ENCODE assay signal across 8 cellular contexts in genomic region chr7:32495298-32496051, GRCh38. TPM values are rescaled to one million over a fixed set of nuclear protein-coding genes. Genes with fewer than 3 reads are reported as not detected.
A peak's percentile ranks its signal among the peaks of the same experiment; 100 is the strongest.
DNase-seq lines count a peak whose midpoint lies in the region; ATAC-seq, FAIRE-seq and TF ChIP-seq lines count a peak whose summit lies in the region.

AVL9 (plus strand) TSS chr7:32495489; CDS start chr7:32495710, 221 bp downstream.

- H3K27me3 Mint-ChIP-seq in WTC11 (ENCODE audit: low read depth), result no peaks in the 10 kb centered on the region; the same call in 1 of the 2 replicates

- H3K36me3 Mint-ChIP-seq in WTC11, result peaks cover 17% of the 10 kb centered on the region

- H3K27ac ChIP-seq in AG04450 (ENCODE audit: low read depth, low read length) (peak within 1 kb of the TSS; percentile 90), smooth muscle cell (ENCODE audit: low read depth) (peak within 1 kb of the TSS; percentile 94)

- FAIRE-seq in bronchial epithelial cell (lab: Jason Lieb, UNC), result no peak

- peak within 1 kb of the TSS; percentile 99 for H3K9ac ChIP-seq in smooth muscle cell (ENCODE audit: low read depth)

- H4K20me1 ChIP-seq in smooth muscle cell (ENCODE audit: low read depth), result peaks cover 19% of the 10 kb centered on the region

- H3K27me3 ChIP-seq in AG04450 (ENCODE audit: control insufficient read depth, insufficient read depth, low read length) (no peaks in the 10 kb centered on the region), bronchial epithelial cell (ENCODE audit: control insufficient read depth, insufficient read depth, low read length) (no peaks in the 10 kb centered on the region), smooth muscle cell (ENCODE audit: low read depth) (no peaks in the 10 kb centered on the region)

- no peaks in the 10 kb centered on the region for H3F3A ChIP-seq in smooth muscle cell (ENCODE audit: low read depth)

- TF ChIP-seq CTCF in AG04450 (IDR thresholded peaks at IDR 0.05; ENCODE audit: low read depth, low read length) (no peak), WTC11 (IDR thresholded peaks at IDR 0.05) (no peak), bronchial epithelial cell (IDR thresholded peaks at IDR 0.05; ENCODE audit: insufficient read depth, low read length, severe bottlenecking) (no peak), smooth muscle cell (IDR thresholded peaks at IDR 0.05; ENCODE audit: borderline replicate concordance, insufficient read depth, poor library complexity, severe bottlenecking) (no peak)

- POLR2A ChIA-PET in AG04450 (lab: Yijun Ruan, JAX) (interaction anchor here (0.6 to 1.3 kb wide), 8 partner anchors 11 to 545 kb away, joined by 3 to 4 read pairs (median 3); no protein-coding TSS in a partner anchor), WTC11 (lab: Charles Lee) (interaction anchor here (0.6 to 1.5 kb wide), 9 partner anchors 17 to 567 kb away, joined by 3 to 8 read pairs (median 3); partner anchors contain the start of gene NT5C3A)

- H3K79me2 ChIP-seq in smooth muscle cell (ENCODE audit: low read depth), result peaks cover 55% of the 10 kb centered on the region

- CTCF ChIA-PET in AG04450 (lab: Charles Lee), result interaction anchor here (0.6 kb wide), 2 partner anchors 42 to 63 kb away, joined by 3 to 4 read pairs; no protein-coding TSS in a partner anchor
- CTCF ChIA-PET in WTC11 (lab: Charles Lee), result interaction anchor here (0.9 to 1.3 kb wide), 2 partner anchors 16 to 36 kb away, joined by 3 read pairs; no protein-coding TSS in a partner anchor

- H3K9me3 ChIP-seq in AG04450 (ENCODE audit: control insufficient read depth, insufficient read depth, low read length), result no peaks in the 10 kb centered on the region; the same call in 1 of the 2 replicates
- no peaks in the 10 kb centered on the region for H3K9me3 ChIP-seq in smooth muscle cell (replicated peaks; ENCODE audit: low read depth)

- peak within 1 kb of the TSS; percentile 97 for H3K4me3 Mint-ChIP-seq in WTC11

- H3K9me3 Mint-ChIP-seq in WTC11, result peaks cover 6% of the 10 kb centered on the region

- peak; percentile 98 for TF ChIP-seq POLR2A in GM18951 (IDR thresholded peaks at IDR 0.05; ENCODE audit: extremely low read depth, insufficient read depth, insufficient read length)

- peak within 1 kb of the TSS; percentile 92 for H3K4me2 ChIP-seq in smooth muscle cell

- H3K27ac Mint-ChIP-seq in WTC11, result peak within 1 kb of the TSS; percentile 96

- H3K36me3 ChIP-seq in bronchial epithelial cell (ENCODE audit: control insufficient read depth, insufficient read depth, low read length) (no peaks in the 10 kb centered on the region), smooth muscle cell (ENCODE audit: low read depth) (no peaks in the 10 kb centered on the region)

- H3K4me1 Mint-ChIP-seq in WTC11, result peaks cover 22% of the 10 kb centered on the region

- peak within 1 kb of the TSS; percentile 95 for H2AFZ ChIP-seq in smooth muscle cell (ENCODE audit: low read depth)

- WGBS in smooth muscle cell (ENCODE audit: low lambda C conversion rate), result under 1% methylated on average over 29 of the region's 67 CpGs

- peak; percentile 86 for DNase-seq in AG04450 (ENCODE audit: low read depth, low spot score)
- peak; percentile 82 for DNase-seq in NCI-H2227 treated with DMSO at 0.1 percent for 48 hours (lab: John Stamatoyannopoulos, UW)
- peak; percentile 99 for DNase-seq in WTC11 (ENCODE audit: low spot score)
- DNase-seq in bronchial epithelial cell (ENCODE audit: low read depth), result peak; percentile 82
- peak; percentile 99 for DNase-seq in iPS-NIHi7 (ENCODE audit: extremely low spot score)
- peak; percentile 89 for DNase-seq in smooth muscle cell (lab: John Stamatoyannopoulos, UW; ENCODE audit: unreplicated experiment)

- peak within 1 kb of the TSS; percentile 82 for H3K4me3 ChIP-seq in AG04450 (ENCODE audit: low read depth, low read length)
- peak within 1 kb of the TSS; percentile 95 for H3K4me3 ChIP-seq in bronchial epithelial cell (ENCODE audit: low read depth, low read length)
- H3K4me3 ChIP-seq in smooth muscle cell, result peak within 1 kb of the TSS; percentile 72

- H3K4me1 ChIP-seq in smooth muscle cell (ENCODE audit: low read depth), result peaks cover 7% of the 10 kb centered on the region

- ATAC-seq in HG03175 (IDR thresholded peaks at IDR 0.05; ENCODE audit: unreplicated experiment) (peak; percentile 92), WTC11 (peak; percentile 97)

- in situ Hi-C loops in GM18951 (cut with MboI; ENCODE audit: low sequenced_read_pairs, unreplicated experiment), result no loop called here

TF ChIP-seq in WTC11, 78 proteins besides CTCF, POLR2A, EP300 and RAD21 (continues in another document):
- TF ChIP-seq NFYB (CRISPR knock-in tag; conservative IDR thresholded peaks at IDR 0.05; ENCODE audit: low read depth) (no peak), E2F5 (CRISPR knock-in tag; IDR thresholded peaks at IDR 0.05) (peak; percentile 75), ZNF423 (CRISPR knock-in tag; IDR thresholded peaks at IDR 0.05) (no peak), ZNF396 (CRISPR knock-in tag; IDR thresholded peaks at IDR 0.05; ENCODE audit: borderline replicate concordance) (no peak), ZNF263 (CRISPR knock-in tag; IDR thresholded peaks at IDR 0.05; ENCODE audit: low read depth) (peak; percentile 79), CREB1 (CRISPR knock-in tag; IDR thresholded peaks at IDR 0.05) (no peak), PRDM15 (CRISPR knock-in tag; IDR thresholded peaks at IDR 0.05) (peak; percentile 48), FOXP1 (CRISPR knock-in tag; IDR thresholded peaks at IDR 0.05; ENCODE audit: borderline replicate concordance) (peak; percentile 94), IRF2 (CRISPR knock-in tag; IDR thresholded peaks at IDR 0.05; ENCODE audit: borderline replicate concordance, low read depth) (no peak), MAX (CRISPR knock-in tag; IDR thresholded peaks at IDR 0.05) (peak; percentile 72), TEAD4 (CRISPR knock-in tag; IDR thresholded peaks at IDR 0.05) (0 out of 2 replicates have a peak, but pooled peaks have one; percentile 16), USF1 (CRISPR knock-in tag; IDR thresholded peaks at IDR 0.05) (peak; percentile 90), TP53 (CRISPR knock-in tag; IDR thresholded peaks at IDR 0.05) (0 out of 2 replicates have a peak, but pooled peaks have one; percentile 42), ATF1 (CRISPR knock-in tag; IDR thresholded peaks at IDR 0.05) (no peak), ETV6 (CRISPR knock-in tag; IDR thresholded peaks at IDR 0.05) (peak; percentile 86), SP1 (CRISPR knock-in tag; conservative IDR thresholded peaks at IDR 0.05) (peak; percentile 81), TCF7 (CRISPR knock-in tag; IDR thresholded peaks at IDR 0.05; ENCODE audit: low read depth) (no peak), FOXK1 (CRISPR knock-in tag; IDR thresholded peaks at IDR 0.05) (0 out of 2 replicates have a peak, but pooled peaks have one; percentile 51), PRRX2 (CRISPR knock-in tag; IDR thresholded peaks at IDR 0.05) (no peak)

RNA-seq across cellular contexts. Expression of gene AVL9, which starts in this region (rescaled TPM):
- 17.4 and 21.7 TPM in 2 replicates for polyA plus RNA-seq in AG04450 (2011; rRNA removed)
- 20.8 and 27.5 TPM in 2 replicates for polyA minus RNA-seq in AG04450 (2011; rRNA and poly(A)+ RNA removed)
- 52.7 to 55.6 TPM (median 53.2 TPM) in 3 replicates for total RNA-seq in WTC11 (2021)
- total RNA-seq in bronchial epithelial cell, result 32.5 and 34.0 TPM in 2 replicates
- total RNA-seq in smooth muscle cell, result 26.0 and 32.3 TPM in 2 replicates
- polyA plus RNA-seq in smooth muscle cell, result 12.2 and 13.1 TPM in 2 replicates

Comparison
In these comparisons a context has a peak if more than half of its experiments do, and no peak if none do; other contexts are left out.
1. Peak in every context shown above with its lines: DNase-seq, ATAC-seq, H3K4me3 ChIP-seq and H3K27ac ChIP-seq.